1 cellular context compared by ENCODE assay signal in the genomic region with DNA sequence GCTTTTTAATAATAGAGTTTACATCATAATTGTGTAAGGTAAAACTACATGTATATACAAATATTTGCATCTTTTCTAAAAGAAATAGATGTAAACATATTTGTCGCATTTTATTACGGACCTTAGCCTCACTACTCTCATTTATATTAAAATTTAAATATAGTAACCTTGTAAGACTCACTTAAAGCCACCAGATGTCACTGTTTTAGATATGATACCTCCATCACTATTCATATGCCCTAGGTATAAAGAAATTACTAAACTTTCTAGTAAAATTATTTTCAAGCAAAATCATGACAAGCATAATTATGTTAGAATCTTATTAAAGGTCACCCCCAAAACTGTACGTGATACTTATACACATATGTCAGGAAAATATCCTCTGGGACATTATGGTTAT.
TF ChIP-seq lines count a peak whose summit lies in the region.

No MANE protein-coding gene starts in this region.

TF ChIP-seq in SK-N-SH, 30 proteins besides CTCF, POLR2A, EP300 and RAD21 (continued from another document):
- TF ChIP-seq, protein P1, sequence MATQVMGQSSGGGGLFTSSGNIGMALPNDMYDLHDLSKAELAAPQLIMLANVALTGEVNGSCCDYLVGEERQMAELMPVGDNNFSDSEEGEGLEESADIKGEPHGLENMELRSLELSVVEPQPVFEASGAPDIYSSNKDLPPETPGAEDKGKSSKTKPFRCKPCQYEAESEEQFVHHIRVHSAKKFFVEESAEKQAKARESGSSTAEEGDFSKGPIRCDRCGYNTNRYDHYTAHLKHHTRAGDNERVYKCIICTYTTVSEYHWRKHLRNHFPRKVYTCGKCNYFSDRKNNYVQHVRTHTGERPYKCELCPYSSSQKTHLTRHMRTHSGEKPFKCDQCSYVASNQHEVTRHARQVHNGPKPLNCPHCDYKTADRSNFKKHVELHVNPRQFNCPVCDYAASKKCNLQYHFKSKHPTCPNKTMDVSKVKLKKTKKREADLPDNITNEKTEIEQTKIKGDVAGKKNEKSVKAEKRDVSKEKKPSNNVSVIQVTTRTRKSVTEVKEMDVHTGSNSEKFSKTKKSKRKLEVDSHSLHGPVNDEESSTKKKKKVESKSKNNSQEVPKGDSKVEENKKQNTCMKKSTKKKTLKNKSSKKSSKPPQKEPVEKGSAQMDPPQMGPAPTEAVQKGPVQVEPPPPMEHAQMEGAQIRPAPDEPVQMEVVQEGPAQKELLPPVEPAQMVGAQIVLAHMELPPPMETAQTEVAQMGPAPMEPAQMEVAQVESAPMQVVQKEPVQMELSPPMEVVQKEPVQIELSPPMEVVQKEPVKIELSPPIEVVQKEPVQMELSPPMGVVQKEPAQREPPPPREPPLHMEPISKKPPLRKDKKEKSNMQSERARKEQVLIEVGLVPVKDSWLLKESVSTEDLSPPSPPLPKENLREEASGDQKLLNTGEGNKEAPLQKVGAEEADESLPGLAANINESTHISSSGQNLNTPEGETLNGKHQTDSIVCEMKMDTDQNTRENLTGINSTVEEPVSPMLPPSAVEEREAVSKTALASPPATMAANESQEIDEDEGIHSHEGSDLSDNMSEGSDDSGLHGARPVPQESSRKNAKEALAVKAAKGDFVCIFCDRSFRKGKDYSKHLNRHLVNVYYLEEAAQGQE (IDR thresholded peaks at IDR 0.05; ENCODE audit: low read depth, low read length), result no peak
- TF ChIP-seq CHD2 (IDR thresholded peaks at IDR 0.05; ENCODE audit: low read length, partially characterized antibody) (no peak), RFX5 (IDR thresholded peaks at IDR 0.05; ENCODE audit: low read length) (no peak)
